In the genomic region with DNA sequence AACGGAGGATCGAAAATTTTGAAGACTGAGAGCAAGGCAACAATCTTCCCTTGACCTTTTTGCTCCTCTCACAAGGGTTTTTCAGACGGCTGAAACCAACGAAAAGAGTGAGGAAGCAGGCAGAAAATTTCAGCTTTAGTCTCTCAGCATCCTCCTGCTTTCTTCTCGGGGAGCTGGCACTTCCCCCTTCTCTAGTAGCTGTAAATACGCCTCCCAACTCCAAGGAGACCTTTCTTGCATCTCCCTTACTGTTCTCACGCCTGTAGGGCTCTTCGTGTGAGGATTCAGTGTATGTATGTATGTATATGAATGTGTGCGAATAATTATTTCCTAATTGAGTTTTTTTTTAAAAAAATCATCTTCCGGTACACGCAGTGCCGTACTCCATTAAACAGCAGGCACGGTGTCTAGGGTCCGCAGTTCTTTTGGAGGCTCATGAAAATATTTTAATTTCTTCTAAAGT, we compare ENCODE assay signal across 9 cellular contexts.
A peak's percentile ranks its signal among the peaks of the same experiment; 100 is the strongest.
DNase-seq lines count a peak whose midpoint lies in the region; ATAC-seq and TF ChIP-seq lines count a peak whose summit lies in the region.
"Had no signal": no experiment of that assay in that cellular context is flagged by ENCODE, and none has a peak within 500 bp of the region (broad histone marks: within the 10 kb centered on the region; RNA-seq: fewer than 3 reads in every experiment).

No MANE protein-coding gene starts in this region.

- H3K4me3 Mint-ChIP-seq in activated T-cell treated with anti-CD3 and anti-CD28 coated beads, Interleukin-2, amount 50 U/mL, for 72 hours = peak overlapping the region; percentile 83 to 100
- peak overlapping the region; percentile 91 for H3K4me3 Mint-ChIP-seq in osteocyte (ENCODE audit: unreplicated experiment)

- no peaks in the 10 kb centered on the region for H3K27me3 Mint-ChIP-seq in activated T-cell treated with anti-CD3 and anti-CD28 coated beads, Interleukin-2, amount 50 U/mL, for 72 hours (ENCODE audit: low read depth)
- no peaks in the 10 kb centered on the region for H3K27me3 Mint-ChIP-seq in osteocyte (ENCODE audit: unreplicated experiment)

- H3K9me2 ChIP-seq in PC-3 (replicated peaks; ENCODE audit: low read length) = no peaks in the 10 kb centered on the region

- H3K27me3 ChIP-seq in foreskin keratinocyte (no peaks in the 10 kb centered on the region), PC-3 (ENCODE audit: low read length) (no peaks in the 10 kb centered on the region)

- H3K79me2 ChIP-seq in PC-3 (ENCODE audit: low read length) = no peaks in the 10 kb centered on the region

- intact Hi-C loops in PC-3 (cut with micrococcal nuclease) = no loop called here

- POLR2A ChIA-PET in PC-3 (lab: Charles Lee; ENCODE audit: unreplicated experiment) = interaction anchor here (0.6 kb wide), 1 partner anchor 12 kb away, joined by 3 read pairs; no protein-coding TSS in a partner anchor

- peaks cover 3 to 4% of the 10 kb centered on the region in 2 donors for H3K36me3 Mint-ChIP-seq in activated T-cell treated with anti-CD3 and anti-CD28 coated beads, Interleukin-2, amount 50 U/mL, for 72 hours (ENCODE audit: insufficient read depth in 2 of 2)
- no peaks in the 10 kb centered on the region for H3K36me3 Mint-ChIP-seq in osteocyte (ENCODE audit: unreplicated experiment)

- H3K9me3 Mint-ChIP-seq in activated T-cell treated with anti-CD3 and anti-CD28 coated beads, Interleukin-2, amount 50 U/mL, for 72 hours = no peaks in the 10 kb centered on the region
- no peaks in the 10 kb centered on the region for H3K9me3 Mint-ChIP-seq in osteocyte (ENCODE audit: unreplicated experiment)

- H3K4me1 Mint-ChIP-seq in activated T-cell treated with anti-CD3 and anti-CD28 coated beads, Interleukin-2, amount 50 U/mL, for 72 hours (ENCODE audit: low read depth) = peaks cover 57% of the 10 kb centered on the region
- H3K4me1 Mint-ChIP-seq in osteocyte (ENCODE audit: unreplicated experiment) = peaks cover 32% of the 10 kb centered on the region

- H2AFZ ChIP-seq in PC-3 (ENCODE audit: low read length) = no peak overlapping the region

- H3K4me2 ChIP-seq in PC-3 (ENCODE audit: low read length) = no peak overlapping the region

- BruUV-seq in PC-3 (replicated peaks; lab: Mats Ljungman, UMichigan) = no TSS peak

- H3K27ac ChIP-seq in foreskin keratinocyte = peak overlapping the region; percentile 75
- H3K27ac ChIP-seq in PC-3 (ENCODE audit: low read length) = no peak overlapping the region
- H3K27ac ChIP-seq: VCaP had no signal

- no peak overlapping the region for H3K9ac ChIP-seq in PC-3 (ENCODE audit: low read length)

- H4K20me1 ChIP-seq in PC-3 (ENCODE audit: low read length) = no peaks in the 10 kb centered on the region

- ATAC-seq in GM21529 (IDR thresholded peaks at IDR 0.05; ENCODE audit: unreplicated experiment) (peak; percentile 13), foreskin keratinocyte (peak; percentile 46), PC-3 (no peak)
- ATAC-seq in activated T-cell treated with anti-CD3 and anti-CD28 coated beads, Interleukin-2, amount 50 U/mL, for 72 hours (replicated peaks in 1 of 2) = peak; percentile 27 to 33

- H3K4me3 ChIP-seq in PC-3 (ENCODE audit: low read length) = no peak overlapping the region

- peak overlapping the region; percentile 94 for H3K27ac Mint-ChIP-seq in activated T-cell treated with anti-CD3 and anti-CD28 coated beads, Interleukin-2, amount 50 U/mL, for 72 hours
- peak overlapping the region; percentile 99 for H3K27ac Mint-ChIP-seq in osteocyte (ENCODE audit: unreplicated experiment)

- H3F3A ChIP-seq in PC-3 (ENCODE audit: low read length, unreplicated experiment) = no peaks in the 10 kb centered on the region

- DNase-seq in DMS114 treated with DMSO at 0.1 percent for 48 hours (lab: John Stamatoyannopoulos, UW; ENCODE audit: unreplicated experiment) = peak; percentile 84
- DNase-seq in NCI-H1694 (lab: John Stamatoyannopoulos, UW) = peak; percentile 13
- DNase-seq in activated T-cell treated with anti-CD3 and anti-CD28 coated beads, Interleukin-2, amount 50 U/mL, for 72 hours = peak in 1 of 2 donors; percentile 18
- peak; percentile 27 to 51 for DNase-seq in foreskin keratinocyte
- no peak for DNase-seq in osteocyte (ENCODE audit: extremely low spot score, unreplicated experiment)
- no peak for DNase-seq in PC-3
- DNase-seq in cerebellar nuclear complex (lab: John Stamatoyannopoulos, UW) = no peak

- no peak for TF ChIP-seq CTCF in foreskin keratinocyte (conservative IDR thresholded peaks at IDR 0.05)
- TF ChIP-seq CTCF in osteocyte (IDR thresholded peaks at IDR 0.05) = no peak
- no peak for TF ChIP-seq CTCF in PC-3 (conservative IDR thresholded peaks at IDR 0.05; ENCODE audit: low read depth, low read length)

- CTCF ChIA-PET in PC-3 (lab: Charles Lee) = no interaction called here

- H3K9me3 ChIP-seq in PC-3 (ENCODE audit: low read length) = no peaks in the 10 kb centered on the region

- no peaks in the 10 kb centered on the region for H3K36me3 ChIP-seq in PC-3 (ENCODE audit: low read depth, low read length)

- peaks cover 22% of the 10 kb centered on the region for H3K4me1 ChIP-seq in foreskin keratinocyte
- H3K4me1 ChIP-seq in PC-3 (ENCODE audit: insufficient read depth, low read length) = no peaks in the 10 kb centered on the region

Comparison
In these comparisons a context has a peak if more than half of its experiments do, and no peak if none do; other contexts are left out.
1. DNase-seq: peak in DMS114 treated with DMSO at 0.1 percent for 48 hours (single experiment), NCI-H1694 (single experiment) and foreskin keratinocyte (2 of 2); none in osteocyte (single experiment), PC-3 (single experiment) and cerebellar nuclear complex (0 of 2).